8 cellular contexts compared by ENCODE assay signal in genomic region chr10:113385021-113385975, GRCh38.
DNase-seq lines count a peak whose midpoint lies in the region; ATAC-seq and TF ChIP-seq lines count a peak whose summit lies in the region.

No MANE protein-coding gene starts in this region.

- H3K27me3 ChIP-seq in prostate gland (replicated peaks; ENCODE audit: insufficient read depth) (no peaks in the 10 kb centered on the region), vagina (no peaks in the 10 kb centered on the region)

- no peak overlapping the region for H3K27ac Mint-ChIP-seq in activated naive CD8-positive, alpha-beta T cell

- H3K9me3 Mint-ChIP-seq in activated naive CD8-positive, alpha-beta T cell (ENCODE audit: low read depth): no peaks in the 10 kb centered on the region

- H3K9me3 ChIP-seq in prostate gland: no peaks in the 10 kb centered on the region
- no peaks in the 10 kb centered on the region for H3K9me3 ChIP-seq in vagina

- H3K27ac ChIP-seq in prostate gland: peak overlapping the region in 1 of 2 donors; percentile 2
- H3K27ac ChIP-seq in vagina: peak overlapping the region; percentile 70

- WGBS in prostate gland: 21% methylated on average over 18 of the region's 18 CpGs

- H3K4me3 Mint-ChIP-seq in activated naive CD8-positive, alpha-beta T cell: peak overlapping the region; percentile 46

- ATAC-seq in GM21786 (IDR thresholded peaks at IDR 0.05; ENCODE audit: unreplicated experiment): peak; percentile 85
- peak; percentile 97 for ATAC-seq in Right ventricle myocardium superior (ENCODE audit: poor library complexity)

- in situ Hi-C loops in SK-MEL-5 (cut with HindIII; ENCODE audit: low pct_unique_long_range_greater_than_20kb, low sequenced_read_pairs): no loop called here

- TF ChIP-seq POLR2A in prostate gland (IDR thresholded peaks at IDR 0.05): no peak
- TF ChIP-seq POLR2A in vagina (IDR thresholded peaks at IDR 0.05): no peak

- peaks cover 32% of the 10 kb centered on the region for H3K4me1 Mint-ChIP-seq in activated naive CD8-positive, alpha-beta T cell (ENCODE audit: low read depth)

- H3K27me3 Mint-ChIP-seq in activated naive CD8-positive, alpha-beta T cell: no peaks in the 10 kb centered on the region

- no peaks in the 10 kb centered on the region for H3K36me3 Mint-ChIP-seq in activated naive CD8-positive, alpha-beta T cell

- no peaks in the 10 kb centered on the region for H3K36me3 ChIP-seq in prostate gland
- no peaks in the 10 kb centered on the region for H3K36me3 ChIP-seq in vagina

- H3K4me1 ChIP-seq in prostate gland (replicated peaks) (no peaks in the 10 kb centered on the region), vagina (peaks cover 44% of the 10 kb centered on the region)

- H3K4me3 ChIP-seq in prostate gland (no peak overlapping the region), vagina (no peak overlapping the region)

- DNase-seq in DMS79 treated with DMSO at 0.1 percent for 48 hours (lab: John Stamatoyannopoulos, UW) (peak; percentile 27), LoVo (ENCODE audit: low spot score) (peak; percentile 80), SK-MEL-5 (ENCODE audit: low read depth, low spot score) (peak; percentile 85), Right ventricle myocardium superior (peak; percentile 90), prostate gland (ENCODE audit: low spot score) (peak; percentile 86), vagina (ENCODE audit: extremely low spot score in 2 of 2) (peak in 1 of 2 donors; percentile 96)

- TF ChIP-seq CTCF in prostate gland (IDR thresholded peaks at IDR 0.05) (peak; percentile 45 to 83 (median 76)), vagina (IDR thresholded peaks at IDR 0.05) (peak; percentile 69 to 83 (median 82))

- intact Hi-C loops in Right ventricle myocardium superior (cut with DNase I): loop anchor here (2.0 to 10.0 kb wide), 3 partner anchors 250 to 910 kb away; no protein-coding TSS in a partner anchor
- intact Hi-C loops in prostate gland (cut with DNase I): loop anchor here (2.0 to 10.0 kb wide), 6 partner anchors 67 to 908 kb away; no protein-coding TSS in a partner anchor
- intact Hi-C loops in vagina (cut with DNase I): loop anchor here (10.0 kb wide), 1 partner anchor 260 kb away; no protein-coding TSS in a partner anchor
